ENCODE assay signal across 8 cellular contexts in the genomic region with DNA sequence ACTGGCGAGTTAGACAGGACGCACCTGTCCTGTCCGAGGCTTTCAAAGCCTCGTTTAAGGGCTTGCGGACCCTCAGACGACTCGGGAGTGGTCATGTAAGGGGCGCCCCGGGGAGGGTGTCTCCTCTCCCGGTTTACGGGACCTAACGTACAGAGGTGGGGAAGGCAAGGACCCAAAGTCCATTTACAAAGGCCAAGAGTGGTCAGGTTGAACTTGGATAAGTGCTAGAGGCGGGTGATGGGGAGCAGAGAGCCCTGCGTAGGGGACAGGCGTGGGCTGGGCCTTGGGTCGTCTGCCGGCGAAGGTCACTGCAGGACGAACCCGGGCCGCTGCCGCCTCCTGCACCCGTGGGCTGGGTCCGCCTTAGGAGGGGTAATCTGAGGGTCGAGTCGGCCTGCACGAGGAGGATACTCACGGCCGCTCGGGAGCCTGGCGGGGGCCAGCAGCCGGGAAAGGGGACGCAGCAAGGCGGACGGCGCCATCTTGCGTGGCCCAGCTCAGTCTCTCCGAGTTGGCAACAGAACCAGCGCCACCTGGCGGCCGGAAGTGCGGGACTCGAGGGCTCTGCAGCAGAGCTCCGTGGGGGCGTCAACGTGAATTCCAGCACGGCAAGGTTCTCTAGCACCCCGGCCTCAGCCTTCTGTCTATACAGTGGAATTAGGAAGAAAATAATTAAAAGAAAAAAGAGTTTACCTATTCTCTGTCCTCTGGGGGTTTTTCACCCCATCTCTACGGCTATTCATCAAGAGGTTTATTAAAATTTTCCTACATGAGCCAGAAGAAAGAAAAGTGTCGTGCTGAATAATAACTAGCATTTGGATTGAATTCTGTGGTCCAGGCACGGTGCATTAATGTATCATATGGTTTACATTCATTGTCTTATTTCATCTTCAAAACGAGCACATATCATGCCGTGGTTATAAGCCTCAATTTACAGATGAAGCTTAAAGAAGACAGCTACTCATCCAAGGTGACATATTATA. TPM values are rescaled to one million over a fixed set of nuclear protein-coding genes. Genes with fewer than 3 reads are reported as not detected.
DNase-seq lines count a peak whose midpoint lies in the region; ATAC-seq and TF ChIP-seq lines count a peak whose summit lies in the region.

No MANE protein-coding gene starts in this region.

- intact Hi-C loops in activated T-helper 2 cell treated with anti-CD3 and anti-CD28 coated beads, Interferon-gamma antibody, Interleukin-2, Interleukin-4, amounts not matched to agents 10 μg/mL and 5 μg/mL and 100 μg/mL, durations not matched to agents 14 hours and 24 hours and 36 hours (cut with micrococcal nuclease) = loop anchor here (1.0 to 5.0 kb wide), 7 partner anchors 15 to 280 kb away; partner anchors contain the start of genes MGARP and NOCT

- peak overlapping the region; percentile 48 for H3K27ac ChIP-seq in neural cell (ENCODE audit: low read length)

- TF ChIP-seq EP300 in neural cell (conservative IDR thresholded peaks at IDR 0.05; ENCODE audit: poor library complexity, severe bottlenecking) = no peak

- peak overlapping the region; percentile 91 for H3K4me3 ChIP-seq in fibroblast of the aortic adventitia (ENCODE audit: low read depth, low read length)
- H3K4me3 ChIP-seq in neural cell (ENCODE audit: low read length) = peak overlapping the region; percentile 86

- no peaks in the 10 kb centered on the region for H3K27me3 Mint-ChIP-seq in activated T-helper 2 cell treated with anti-CD3 and anti-CD28 coated beads, Interferon-gamma antibody, Interleukin-2, Interleukin-4, amounts not matched to agents 10 μg/mL and 5 μg/mL and 100 μg/mL, durations not matched to agents 14 hours and 24 hours and 36 hours (ENCODE audit: low read depth)
- H3K27me3 Mint-ChIP-seq in stimulated activated naive CD8-positive, alpha-beta T cell treated with anti-CD3 and anti-CD28 coated beads, Interleukin-15, amount 100 ng/mL, for 72 hours = no peaks in the 10 kb centered on the region

- H2AFZ ChIP-seq in neural cell (ENCODE audit: low read depth, low read length) = peak overlapping the region; percentile 92

- H3K4me1 Mint-ChIP-seq in activated T-helper 2 cell treated with anti-CD3 and anti-CD28 coated beads, Interferon-gamma antibody, Interleukin-2, Interleukin-4, amounts not matched to agents 10 μg/mL and 5 μg/mL and 100 μg/mL, durations not matched to agents 14 hours and 24 hours and 36 hours (ENCODE audit: low read depth) = peaks cover 31% of the 10 kb centered on the region
- peaks cover 33% of the 10 kb centered on the region for H3K4me1 Mint-ChIP-seq in stimulated activated naive CD8-positive, alpha-beta T cell treated with anti-CD3 and anti-CD28 coated beads, Interleukin-15, amount 100 ng/mL, for 72 hours

- no peaks in the 10 kb centered on the region for H3K9me3 ChIP-seq in neural cell (ENCODE audit: low read length)

- no peaks in the 10 kb centered on the region for H3F3A ChIP-seq in neural cell (ENCODE audit: insufficient read depth, low read length, poor library complexity, severe bottlenecking)

- TF ChIP-seq CTCF in LNCAP (IDR thresholded peaks at IDR 0.05) = peak; percentile 79
- TF ChIP-seq CTCF in fibroblast of the aortic adventitia (IDR thresholded peaks at IDR 0.05; ENCODE audit: insufficient read depth, low read length) = peak; percentile 91
- peak; percentile 95 for TF ChIP-seq CTCF in neural cell (IDR thresholded peaks at IDR 0.05; ENCODE audit: poor library complexity, severe bottlenecking)

- no peaks in the 10 kb centered on the region for H3K9me2 ChIP-seq in neural cell (ENCODE audit: insufficient read depth, low read length)

- peak; percentile 90 for DNase-seq in EL
- DNase-seq in GOT3 (lab: John Stamatoyannopoulos, UW) = peak; percentile 53
- DNase-seq in RPMI7951 (ENCODE audit: low read depth) = peak; percentile 81
- peak; percentile 91 for DNase-seq in activated T-helper 2 cell treated with anti-CD3 and anti-CD28 coated beads, Interferon-gamma antibody, Interleukin-2, Interleukin-4, amounts not matched to agents 10 μg/mL and 5 μg/mL and 100 μg/mL, durations not matched to agents 14 hours and 24 hours and 36 hours (ENCODE audit: low spot score)
- DNase-seq in fibroblast of the aortic adventitia (ENCODE audit: low read depth) = peak; percentile 92
- DNase-seq in stimulated activated naive CD8-positive, alpha-beta T cell treated with anti-CD3 and anti-CD28 coated beads, Interleukin-15, amount 100 ng/mL, for 72 hours = peak; percentile 95 to 96

- H3K27me3 ChIP-seq in neural cell (ENCODE audit: insufficient read depth, low read depth, low read length) = no peaks in the 10 kb centered on the region

- peak overlapping the region; percentile 96 for H3K4me3 Mint-ChIP-seq in activated T-helper 2 cell treated with anti-CD3 and anti-CD28 coated beads, Interferon-gamma antibody, Interleukin-2, Interleukin-4, amounts not matched to agents 10 μg/mL and 5 μg/mL and 100 μg/mL, durations not matched to agents 14 hours and 24 hours and 36 hours (ENCODE audit: low read depth)
- peak overlapping the region; percentile 90 to 99 for H3K4me3 Mint-ChIP-seq in stimulated activated naive CD8-positive, alpha-beta T cell treated with anti-CD3 and anti-CD28 coated beads, Interleukin-15, amount 100 ng/mL, for 72 hours

- H3K79me2 ChIP-seq in neural cell (replicated peaks; ENCODE audit: insufficient read depth, low read length) = peaks cover 18% of the 10 kb centered on the region

- peak overlapping the region; percentile 69 for H3K4me2 ChIP-seq in neural cell (ENCODE audit: low read length)

- H3K36me3 ChIP-seq in neural cell (ENCODE audit: insufficient read depth, low read length) = no peaks in the 10 kb centered on the region

- peaks cover 27% of the 10 kb centered on the region for H3K36me3 Mint-ChIP-seq in activated T-helper 2 cell treated with anti-CD3 and anti-CD28 coated beads, Interferon-gamma antibody, Interleukin-2, Interleukin-4, amounts not matched to agents 10 μg/mL and 5 μg/mL and 100 μg/mL, durations not matched to agents 14 hours and 24 hours and 36 hours (ENCODE audit: low read depth)

- peak; percentile 95 for ATAC-seq in stimulated activated naive CD8-positive, alpha-beta T cell treated with anti-CD3 and anti-CD28 coated beads, Interleukin-15, amount 100 ng/mL, for 72 hours

- TF ChIP-seq RAD21 in neural cell (conservative IDR thresholded peaks at IDR 0.05) = peak; percentile 82

- no peaks in the 10 kb centered on the region for H4K20me1 ChIP-seq in neural cell (ENCODE audit: insufficient read depth)

- H3K27ac Mint-ChIP-seq in activated T-helper 2 cell treated with anti-CD3 and anti-CD28 coated beads, Interferon-gamma antibody, Interleukin-2, Interleukin-4, amounts not matched to agents 10 μg/mL and 5 μg/mL and 100 μg/mL, durations not matched to agents 14 hours and 24 hours and 36 hours = peak overlapping the region; percentile 96
- peak overlapping the region; percentile 99 to 100 for H3K27ac Mint-ChIP-seq in stimulated activated naive CD8-positive, alpha-beta T cell treated with anti-CD3 and anti-CD28 coated beads, Interleukin-15, amount 100 ng/mL, for 72 hours

- H3K9ac ChIP-seq in neural cell (ENCODE audit: low read length) = peak overlapping the region; percentile 80

- H3K9me3 Mint-ChIP-seq in activated T-helper 2 cell treated with anti-CD3 and anti-CD28 coated beads, Interferon-gamma antibody, Interleukin-2, Interleukin-4, amounts not matched to agents 10 μg/mL and 5 μg/mL and 100 μg/mL, durations not matched to agents 14 hours and 24 hours and 36 hours = no peaks in the 10 kb centered on the region
- H3K9me3 Mint-ChIP-seq in stimulated activated naive CD8-positive, alpha-beta T cell treated with anti-CD3 and anti-CD28 coated beads, Interleukin-15, amount 100 ng/mL, for 72 hours = no peaks in the 10 kb centered on the region

TF ChIP-seq in neural cell, 6 proteins besides CTCF, POLR2A, EP300 and RAD21 (continues in another document):
- TF ChIP-seq SMC3 (conservative IDR thresholded peaks at IDR 0.05; ENCODE audit: poor library complexity) (peak; percentile 92), POLR2AphosphoS5 (IDR thresholded peaks at IDR 0.05) (peak; percentile 81), EZH2 (IDR thresholded peaks at IDR 0.05; ENCODE audit: borderline replicate concordance, insufficient read depth, low read length, poor library complexity, severe bottlenecking) (no peak), TAF1 (IDR thresholded peaks at IDR 0.05; ENCODE audit: low read depth) (peak; percentile 68), MXI1 (conservative IDR thresholded peaks at IDR 0.05; ENCODE audit: poor library complexity, severe bottlenecking) (peak; percentile 69)

RNA-seq across cellular contexts. Expression of gene NAA15, which starts 5.7 kb away (rescaled TPM):
- total RNA-seq in RPMI7951 (2014; rRNA removed; shearing (Covaris generic)) = 29.9 and 32.2 TPM in 2 replicates
- total RNA-seq in activated T-helper 2 cell treated with anti-CD3 and anti-CD28 coated beads, Interferon-gamma antibody, Interleukin-2, Interleukin-4, amounts not matched to agents 10 μg/mL and 5 μg/mL and 100 μg/mL, durations not matched to agents 14 hours and 24 hours and 36 hours = 86.7 and 97.4 TPM in 2 replicates
- 46.5 and 51.4 TPM in 2 replicates for total RNA-seq in fibroblast of the aortic adventitia (ENCODE audit: low replicate concordance)
- polyA plus RNA-seq in neural cell = 12.5 and 12.7 TPM in 2 replicates
- polyA minus RNA-seq in neural cell = 74.3 and 78.6 TPM in 2 replicates

RNA-seq across cellular contexts. Expression of gene NDUFC1, which starts 6.7 kb away (rescaled TPM):
- total RNA-seq in RPMI7951 (2014; rRNA removed; shearing (Covaris generic)) = 78.8 and 84.2 TPM in 2 replicates
- 50.9 and 51.4 TPM in 2 replicates for total RNA-seq in activated T-helper 2 cell treated with anti-CD3 and anti-CD28 coated beads, Interferon-gamma antibody, Interleukin-2, Interleukin-4, amounts not matched to agents 10 μg/mL and 5 μg/mL and 100 μg/mL, durations not matched to agents 14 hours and 24 hours and 36 hours
- 29.1 and 34.4 TPM in 2 replicates for total RNA-seq in fibroblast of the aortic adventitia (ENCODE audit: low replicate concordance)
- 102 and 103 TPM in 2 replicates for polyA plus RNA-seq in neural cell
- 23.1 and 28.9 TPM in 2 replicates for polyA minus RNA-seq in neural cell

RNA-seq across cellular contexts. Expression of gene MGARP, which starts 15.6 kb away (rescaled TPM):
- total RNA-seq in RPMI7951 (2014; rRNA removed; shearing (Covaris generic)) = 0.68 and 1.2 TPM in 2 replicates
- not detected in 2 replicates for total RNA-seq in activated T-helper 2 cell treated with anti-CD3 and anti-CD28 coated beads, Interferon-gamma antibody, Interleukin-2, Interleukin-4, amounts not matched to agents 10 μg/mL and 5 μg/mL and 100 μg/mL, durations not matched to agents 14 hours and 24 hours and 36 hours
- total RNA-seq in fibroblast of the aortic adventitia (ENCODE audit: low replicate concordance) = 17.1 and 56.9 TPM in 2 replicates
- polyA plus RNA-seq in neural cell = 1.3 and 1.9 TPM in 2 replicates
- 0.58 TPM in 1 of 2 replicates, not detected in the other for polyA minus RNA-seq in neural cell

Comparison
In these comparisons a context has a peak if more than half of its experiments do, and no peak if none do; other contexts are left out.
1. Peak in every context shown above with its lines: DNase-seq, ATAC-seq, H3K4me3 ChIP-seq and H3K27ac ChIP-seq.